In the genomic region with DNA sequence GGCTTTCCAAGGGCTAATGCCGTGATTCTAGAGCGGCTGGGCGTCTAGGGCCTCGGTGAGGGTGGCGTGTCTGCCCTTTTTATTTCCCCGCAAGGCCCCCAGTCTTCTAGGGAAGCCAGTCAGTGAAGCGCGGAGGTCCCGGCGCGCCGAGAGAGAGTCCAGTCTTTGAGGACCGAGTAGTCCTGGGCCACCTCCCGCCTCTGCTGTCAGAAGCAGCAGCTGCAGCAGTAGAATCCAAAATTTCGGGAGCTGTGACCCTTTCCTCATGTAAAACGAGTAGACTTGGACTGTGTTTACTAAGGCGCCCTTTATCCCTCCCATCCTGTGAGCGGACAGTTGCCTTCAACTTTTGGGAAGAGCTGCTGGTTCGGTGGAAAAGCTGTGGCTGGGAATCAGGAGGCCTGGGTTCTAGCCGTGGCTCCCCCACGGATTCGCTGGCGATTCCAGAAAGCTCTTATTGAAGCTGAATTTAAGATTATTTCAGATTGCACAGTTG, we compare ENCODE assay signal across 8 cellular contexts. TPM values are rescaled to one million over a fixed set of nuclear protein-coding genes. Genes with fewer than 3 reads are reported as not detected.
A peak's percentile ranks its signal among the peaks of the same experiment; 100 is the strongest.
DNase-seq lines count a peak whose midpoint lies in the region; ATAC-seq and TF ChIP-seq lines count a peak whose summit lies in the region.
"Not testable (repeated sequence)": the region's sequence is repeated elsewhere in the genome, so short reads cannot be mapped to it uniquely, and the experiment has no call there.

No MANE protein-coding gene starts in this region.

- H3K23me2 ChIP-seq in H9 (ENCODE audit: insufficient read length, low read depth, low read length, poor library complexity, severe bottlenecking), result not testable (repeated sequence)

- H3K4me1 ChIP-seq in H9 (ENCODE audit: insufficient read depth, low read length); breast epithelium; neuronal stem cell (ENCODE audit: control insufficient read depth in 2 of 2, insufficient read depth in 1 of 2, low read depth in 1 of 2, low read length in 2 of 2); urinary bladder (ENCODE audit: insufficient read depth): not testable (repeated sequence)

- intact Hi-C loops in breast epithelium (cut with DNase I; ENCODE audit: low total_unique reads); left ventricle myocardium superior (cut with micrococcal nuclease): not testable (repeated sequence)

- not testable (repeated sequence) for H3K23ac ChIP-seq in H9 (ENCODE audit: insufficient read length, low read depth, low read length)
- peak overlapping the region; percentile 98 for H3K23ac ChIP-seq in neuronal stem cell (ENCODE audit: low read depth, low read length, poor library complexity)

- not testable (repeated sequence) for H2BK15ac ChIP-seq in H9 (ENCODE audit: low read depth, low read length)
- peak overlapping the region; percentile 27 for H2BK15ac ChIP-seq in neuronal stem cell (ENCODE audit: low read length)

- not testable (repeated sequence) for H2BK5ac ChIP-seq in H9 (ENCODE audit: insufficient read length, low read length)
- peak overlapping the region; percentile 62 for H2BK5ac ChIP-seq in neuronal stem cell (ENCODE audit: low read length)

- DNase-seq in H9; left ventricle myocardium superior; neuronal stem cell (ENCODE audit: low spot score): not testable (repeated sequence)
- DNase-seq in breast epithelium (ENCODE audit: low spot score in 2 of 2), result peak in 1 of 2 donors; percentile 24

- TF ChIP-seq POLR2A in breast epithelium (IDR thresholded peaks at IDR 0.05), result not testable (repeated sequence)

- H3K27me3 Mint-ChIP-seq in H9 (ENCODE audit: low read depth), result peaks cover 15% of the 10 kb centered on the region

- H3K36me3 ChIP-seq in SU-DHL-6 (ENCODE audit: low read length); breast epithelium; urinary bladder (ENCODE audit: insufficient read depth): not testable (repeated sequence)
- H3K36me3 ChIP-seq in neuronal stem cell (replicated peaks in 1 of 2; ENCODE audit: control insufficient read depth in 2 of 2, insufficient read depth in 2 of 2, low read length in 2 of 2), result peaks cover 0 to 16% of the 10 kb centered on the region in 2 donors

- H3K56ac ChIP-seq in H9 (ENCODE audit: insufficient read length, low read depth, low read length), result not testable (repeated sequence)

- H2BK120ac ChIP-seq in H9 (ENCODE audit: low read depth, low read length, poor library complexity, severe bottlenecking), result not testable (repeated sequence)
- H2BK120ac ChIP-seq in neuronal stem cell (ENCODE audit: low read depth, low read length), result peak overlapping the region; percentile 36

- not testable (repeated sequence) for H3T11ph ChIP-seq in H9 (ENCODE audit: low read length)

- H3K9me2 ChIP-seq in SU-DHL-6 (replicated peaks; ENCODE audit: insufficient read depth, low read length), result not testable (repeated sequence)

- H3K9me3 ChIP-seq in H9 (ENCODE audit: control insufficient read depth, low read depth, low read length); SU-DHL-6 (ENCODE audit: insufficient read depth, low read length); breast epithelium; neuronal stem cell (replicated peaks in 1 of 2; ENCODE audit: control insufficient read depth in 2 of 2, insufficient read depth in 1 of 2, low read depth in 1 of 2, low read length in 2 of 2): not testable (repeated sequence)

- H4K20me1 ChIP-seq in H9 (ENCODE audit: control insufficient read depth, insufficient read depth, insufficient read length); SU-DHL-6 (ENCODE audit: low read depth, low read length): not testable (repeated sequence)

- H3K27ac Mint-ChIP-seq in H9, result peak overlapping the region; percentile 51 to 98 (median 98); a peak in 4 of 7 replicates

- H2BK12ac ChIP-seq in H9 (ENCODE audit: insufficient read length, low read depth, low read length), result not testable (repeated sequence)
- peak overlapping the region; percentile 25 for H2BK12ac ChIP-seq in neuronal stem cell (ENCODE audit: low read length)

- H3K9ac ChIP-seq in H9 (ENCODE audit: extremely low read depth, insufficient read length, low read length) (peak overlapping the region; percentile 23), SU-DHL-6 (ENCODE audit: low read length) (peak overlapping the region; percentile 94), neuronal stem cell (ENCODE audit: low read depth, low read length, poor library complexity) (peak overlapping the region; percentile 88)

- TF ChIP-seq CTCF in H9 (conservative IDR thresholded peaks at IDR 0.05); SU-DHL-6 (IDR thresholded peaks at IDR 0.05; ENCODE audit: insufficient read depth, low read length, poor library complexity, severe bottlenecking); breast epithelium (IDR thresholded peaks at IDR 0.05): not testable (repeated sequence)

- not testable (repeated sequence) for H4K8ac ChIP-seq in H9 (replicated peaks; ENCODE audit: insufficient read length, low read depth, low read length); neuronal stem cell (ENCODE audit: low read depth, low read length)

- H3K4me3 ChIP-seq in GM08714 (ENCODE audit: low read length), result peak overlapping the region; percentile 99
- H3K4me3 ChIP-seq in SU-DHL-6 (ENCODE audit: insufficient read depth, low read length, poor library complexity, severe bottlenecking), result peak overlapping the region; percentile 96
- H3K4me3 ChIP-seq in breast epithelium, result peak overlapping the region; percentile 79 to 94 (median 86)
- peak overlapping the region; percentile 74 to 95 for H3K4me3 ChIP-seq in neuronal stem cell (ENCODE audit: low read length in 2 of 2)
- H3K4me3 ChIP-seq in urinary bladder (ENCODE audit: low read depth, low read length), result peak overlapping the region; percentile 79

- not testable (repeated sequence) for H4K91ac ChIP-seq in H9 (ENCODE audit: insufficient read length, low read depth, low read length); neuronal stem cell (ENCODE audit: low read depth, low read length, poor library complexity)

- H3K4ac ChIP-seq in H9 (ENCODE audit: low read depth, low read length); neuronal stem cell (ENCODE audit: low read length): not testable (repeated sequence)

- peaks cover 6 to 11% of the 10 kb centered on the region in 2 experiments for H3K9me3 Mint-ChIP-seq in H9

- H3K18ac ChIP-seq in H9 (ENCODE audit: insufficient read length, low read depth, low read length), result not testable (repeated sequence)
- peak overlapping the region; percentile 90 for H3K18ac ChIP-seq in neuronal stem cell (ENCODE audit: low read length)

- not testable (repeated sequence) for H2AFZ ChIP-seq in H9 (ENCODE audit: low read length)
- H2AFZ ChIP-seq in SU-DHL-6 (ENCODE audit: low read depth, low read length, severe bottlenecking) (peak overlapping the region; percentile 83), neuronal stem cell (ENCODE audit: low read length) (peak overlapping the region; percentile 96)

- peak; percentile 16 for ATAC-seq in HG03571 (IDR thresholded peaks at IDR 0.05; ENCODE audit: unreplicated experiment)
- ATAC-seq in left ventricle myocardium superior, result peak; percentile 54

- peaks cover 15% of the 10 kb centered on the region for H3F3A ChIP-seq in SU-DHL-6 (ENCODE audit: insufficient read depth)

- not testable (repeated sequence) for H3K27ac ChIP-seq in H9 (ENCODE audit: insufficient read length, low read depth, low read length); neuronal stem cell (replicated peaks; ENCODE audit: low read length)
- H3K27ac ChIP-seq in SU-DHL-6 (ENCODE audit: low read depth, low read length) (peak overlapping the region; percentile 80), breast epithelium (peak overlapping the region; percentile 95 to 96), urinary bladder (ENCODE audit: low read depth) (peak overlapping the region; percentile 97)

- peak overlapping the region; percentile 80 for H3K4me2 ChIP-seq in H9 (ENCODE audit: insufficient read depth, insufficient read length, low read length)
- H3K4me2 ChIP-seq in SU-DHL-6 (ENCODE audit: low read depth, low read length, poor library complexity, severe bottlenecking), result peak overlapping the region; percentile 63
- peak overlapping the region; percentile 84 for H3K4me2 ChIP-seq in neuronal stem cell (ENCODE audit: insufficient read depth, low read length, poor library complexity, severe bottlenecking)

- H3K79me1 ChIP-seq in H9 (ENCODE audit: insufficient read depth, low read depth, low read length, poor library complexity, severe bottlenecking); neuronal stem cell (ENCODE audit: low read depth, low read length): not testable (repeated sequence)

- not testable (repeated sequence) for H3K27me3 ChIP-seq in H9 (ENCODE audit: insufficient read depth, low read length); SU-DHL-6 (ENCODE audit: low read length); breast epithelium; neuronal stem cell (ENCODE audit: control insufficient read depth in 3 of 3, insufficient read depth in 3 of 3, low read depth in 1 of 3, low read length in 3 of 3)

- not testable (repeated sequence) for H3K79me2 ChIP-seq in H9 (ENCODE audit: insufficient read depth, low read length)
- H3K79me2 ChIP-seq in SU-DHL-6 (ENCODE audit: insufficient read depth, low read length), result peaks cover 55% of the 10 kb centered on the region

- not testable (repeated sequence) for H2BK20ac ChIP-seq in H9 (ENCODE audit: low read depth, low read length, poor library complexity, severe bottlenecking)

- H3K36me3 Mint-ChIP-seq in H9 (ENCODE audit: insufficient read depth in 1 of 3, low read depth in 3 of 3), result not testable (repeated sequence)

- no CpG with 5 or more reads among the region's 23 CpGs for WGBS in H9 (ENCODE audit: extremely low coverage, insufficient read length, low lambda C conversion rate)
- no CpG with 5 or more reads among the region's 23 CpGs for WGBS in neuronal stem cell (ENCODE audit: extremely low coverage in 2 of 2, insufficient read length in 2 of 2, insufficient replicate concordance in 1 of 2), 2 donors
- under 1% methylated on average over 23 of the region's 23 CpGs for WGBS in urinary bladder

- H3K14ac ChIP-seq in H9 (ENCODE audit: insufficient read depth, low read length); neuronal stem cell (ENCODE audit: low read length): not testable (repeated sequence)

- H4K5ac ChIP-seq in H9 (ENCODE audit: insufficient read length, low read depth, low read length), result not testable (repeated sequence)

- peak overlapping the region; percentile 95 to 97 for H3K4me3 Mint-ChIP-seq in H9

- peaks cover 9 to 11% of the 10 kb centered on the region in 2 experiments for H3K4me1 Mint-ChIP-seq in H9

- H2AK5ac ChIP-seq in H9 (ENCODE audit: insufficient read length, low read length); neuronal stem cell (ENCODE audit: low read depth, low read length): not testable (repeated sequence)

RNA-seq across cellular contexts. Expression of gene ZCCHC7, which starts 0.5 kb away (rescaled TPM):
- total RNA-seq in H9 (2021) (20.3 and 21.4 TPM in 2 replicates), breast epithelium (10 to 100 TPM; 19.8 to 29.1 (median 26.9) TPM), left ventricle myocardium superior (9.0 TPM), urinary bladder (40.7 TPM)
- polyA plus RNA-seq in neuronal stem cell (2013, experiment 1 of 2), result 34.8 TPM
- polyA plus RNA-seq in neuronal stem cell (2013, experiment 2 of 2), result 35.4 TPM
- 10.9 TPM for polyA plus RNA-seq in urinary bladder

Comparison
In these comparisons a context has a peak if more than half of its experiments do, and no peak if none do; other contexts are left out.
1. H3K9ac ChIP-seq: peak in every context shown above with its lines; median percentile 94 in SU-DHL-6; 88 in neuronal stem cell; 23 in H9.